10 cellular contexts compared by ENCODE assay signal in genomic region chr3:129317014-129317771, GRCh38. TPM values are rescaled to one million over a fixed set of nuclear protein-coding genes. Genes with fewer than 3 reads are reported as not detected.
DNase-seq lines count a peak whose midpoint lies in the region; ATAC-seq, FAIRE-seq and TF ChIP-seq lines count a peak whose summit lies in the region.
"Had no signal": no experiment of that assay in that cellular context is flagged by ENCODE, and none has a peak within 500 bp of the region (broad histone marks: within the 10 kb centered on the region; RNA-seq: fewer than 3 reads in every experiment).

No MANE protein-coding gene starts in this region.

- H3K36me3 ChIP-seq in cardiac muscle cell, result no peaks in the 10 kb centered on the region
- peaks cover 12 to 13% of the 10 kb centered on the region in 2 experiments for H3K36me3 ChIP-seq in mesenchymal stem cell (ENCODE audit: control insufficient read depth in 1 of 2, insufficient read depth in 2 of 2, low read depth in 1 of 2, low read length in 2 of 2)

- H3K79me1 ChIP-seq in mesenchymal stem cell (replicated peaks; ENCODE audit: low read length, poor library complexity, severe bottlenecking), result peaks cover 26% of the 10 kb centered on the region

- peaks cover 11% of the 10 kb centered on the region for H3K36me3 Mint-ChIP-seq in MCF 10A (ENCODE audit: insufficient read depth, unreplicated experiment)
- peaks cover 3% of the 10 kb centered on the region for H3K36me3 Mint-ChIP-seq in type B pancreatic cell

- H3K27ac ChIP-seq in cardiac muscle cell (no peak overlapping the region), mesenchymal stem cell (ENCODE audit: low read length, poor library complexity, severe bottlenecking) (no peak overlapping the region)

- H3K4me2 ChIP-seq in mesenchymal stem cell (ENCODE audit: low read length, poor library complexity, severe bottlenecking), result peak overlapping the region; percentile 73

- peak overlapping the region; percentile 31 for H2BK15ac ChIP-seq in mesenchymal stem cell (ENCODE audit: low read depth, poor library complexity, severe bottlenecking)

- POLR2A ChIA-PET in MCF 10A (lab: Yijun Ruan, JAX), result interaction anchor here (0.6 to 5.2 kb wide), 24 partner anchors 9 to 794 kb away, joined by 3 to 56 read pairs (median 4); partner anchors contain the start of genes ACAD9, CNBP, COPG1 and HMCES

- no peak for TF ChIP-seq POLR2A in GM12892 (IDR thresholded peaks at IDR 0.05; ENCODE audit: low read depth, low read length)

- 52% methylated on average over 11 of the region's 15 CpGs for WGBS in mesenchymal stem cell

- H3K4ac ChIP-seq in mesenchymal stem cell (ENCODE audit: low read depth in 1 of 2, low read length in 2 of 2), result no peak overlapping the region

- no peaks in the 10 kb centered on the region for H3K27me3 Mint-ChIP-seq in MCF 10A (ENCODE audit: insufficient read depth, unreplicated experiment)
- H3K27me3 Mint-ChIP-seq in type B pancreatic cell, result no peaks in the 10 kb centered on the region

- CTCF ChIA-PET in MCF 10A (lab: Yijun Ruan, JAX), result interaction anchor here (0.6 to 2.0 kb wide), 20 partner anchors 8 to 370 kb away, joined by 3 to 10 read pairs (median 4); partner anchors contain the start of gene HMCES

- H2BK12ac ChIP-seq in mesenchymal stem cell (ENCODE audit: low read length in 2 of 2), result peak overlapping the region in 1 of 2 experiments; percentile 6

- no peak overlapping the region for H2AK5ac ChIP-seq in mesenchymal stem cell (ENCODE audit: low read length, severe bottlenecking)

- ATAC-seq in Right ventricle myocardium inferior, result no peak
- ATAC-seq in HG03520 (IDR thresholded peaks at IDR 0.05; ENCODE audit: unreplicated experiment), result no peak
- no peak for ATAC-seq in GM21723 (IDR thresholded peaks at IDR 0.05; ENCODE audit: unreplicated experiment)

- H2BK5ac ChIP-seq in mesenchymal stem cell (ENCODE audit: low read depth, low read length, poor library complexity, severe bottlenecking), result no peak overlapping the region

- no peak overlapping the region for H4K91ac ChIP-seq in mesenchymal stem cell (ENCODE audit: low read length)

- H3K18ac ChIP-seq in mesenchymal stem cell (ENCODE audit: low read depth in 1 of 2, low read length in 2 of 2), result peak overlapping the region in 1 of 2 experiments; percentile 28

- no peak overlapping the region for H3K23ac ChIP-seq in mesenchymal stem cell (ENCODE audit: low read length in 2 of 2)

- peak overlapping the region; percentile 32 for H2AFZ ChIP-seq in mesenchymal stem cell (ENCODE audit: low read depth, low read length)

- peak overlapping the region; percentile 75 for H2BK120ac ChIP-seq in mesenchymal stem cell (ENCODE audit: low read depth, low read length)

- no peaks in the 10 kb centered on the region for H3K4me1 ChIP-seq in cardiac muscle cell (ENCODE audit: low read depth)
- H3K4me1 ChIP-seq in mesenchymal stem cell (ENCODE audit: control insufficient read depth, insufficient read depth, low read depth, low read length), result peaks cover 14% of the 10 kb centered on the region

- H3K9me3 Mint-ChIP-seq in MCF 10A (ENCODE audit: unreplicated experiment), result no peaks in the 10 kb centered on the region
- H3K9me3 Mint-ChIP-seq in type B pancreatic cell, result no peaks in the 10 kb centered on the region

- H3K27ac Mint-ChIP-seq in MCF 10A (ENCODE audit: low read depth, unreplicated experiment) (peak overlapping the region; percentile 87), type B pancreatic cell (no peak overlapping the region)

- no TSS peak for BruUV-seq in MCF 10A (replicated peaks; lab: Mats Ljungman, UMichigan)

- H3K27me3 ChIP-seq in cardiac muscle cell (no peaks in the 10 kb centered on the region), mesenchymal stem cell (ENCODE audit: control insufficient read depth in 1 of 2, insufficient read depth in 1 of 2, low read length in 2 of 2) (no peaks in the 10 kb centered on the region)

- H3K4me1 Mint-ChIP-seq in MCF 10A (ENCODE audit: insufficient read depth, unreplicated experiment) (peaks cover 6% of the 10 kb centered on the region), type B pancreatic cell (ENCODE audit: unreplicated experiment) (peaks cover 7% of the 10 kb centered on the region)

- H3K14ac ChIP-seq in mesenchymal stem cell (ENCODE audit: low read length in 2 of 2), result no peak overlapping the region

- FAIRE-seq in GM12892 (lab: Jason Lieb, UNC), result no peak
- FAIRE-seq: endometrium, G401.6 had no signal

- H3K4me3 Mint-ChIP-seq in MCF 10A (ENCODE audit: unreplicated experiment), result peak overlapping the region; percentile 81
- peak overlapping the region; percentile 47 for H3K4me3 Mint-ChIP-seq in type B pancreatic cell

- TF ChIP-seq CTCF in cardiac muscle cell (IDR thresholded peaks at IDR 0.05; ENCODE audit: low read depth, low read length) (no peak), MCF 10A (IDR thresholded peaks at IDR 0.05; ENCODE audit: unreplicated experiment) (no peak), type B pancreatic cell (conservative IDR thresholded peaks at IDR 0.05) (no peak)

- intact Hi-C loops in Right ventricle myocardium inferior (cut with DNase I), result loop anchor here (2.0 kb wide), 1 partner anchor 38 kb away; the partner anchor contains the start of gene HMCES
- intact Hi-C loops in MCF 10A (cut with micrococcal nuclease), result loop anchor here (5.0 kb wide), 1 partner anchor 120 kb away; the partner anchor contains the start of gene MBD4

- H4K8ac ChIP-seq in mesenchymal stem cell (ENCODE audit: low read length), result peak overlapping the region; percentile 70

- no peaks in the 10 kb centered on the region for H3K9me3 ChIP-seq in cardiac muscle cell (ENCODE audit: low read depth)
- no peaks in the 10 kb centered on the region for H3K9me3 ChIP-seq in mesenchymal stem cell (ENCODE audit: control insufficient read depth, low read length)

- DNase-seq in cardiac muscle cell (ENCODE audit: low read depth in 1 of 2, low spot score in 1 of 2) (no peak), Right ventricle myocardium inferior (ENCODE audit: missing footprints) (no peak), MCF 10A (ENCODE audit: unreplicated experiment) (no peak), mesenchymal stem cell (no peak), type B pancreatic cell (ENCODE audit: extremely low spot score, unreplicated experiment) (peak; percentile 68), GM12892 (ENCODE audit: insufficient read length) (no peak)

- H3K9ac ChIP-seq in mesenchymal stem cell (ENCODE audit: low read length), result peak overlapping the region; percentile 90

- H3K4me3 ChIP-seq in cardiac muscle cell (peak overlapping the region; percentile 62), mesenchymal stem cell (ENCODE audit: insufficient read depth in 1 of 2, low read depth in 1 of 2, low read length in 2 of 2) (peak overlapping the region; percentile 80 to 82)

RNA-seq across cellular contexts. Expression of gene HMCES, which starts 38.5 kb away (rescaled TPM):
- total RNA-seq in cardiac muscle cell (45.2 and 50.9 TPM in 2 replicates), Right ventricle myocardium inferior (42.3 TPM), MCF 10A (2022) (29.4 and 42.8 TPM in 2 replicates), type B pancreatic cell (ENCODE audit: low replicate concordance) (33.2 and 34.9 TPM in 2 replicates)
- 53.0 and 59.8 TPM in 2 replicates for polyA plus RNA-seq in cardiac muscle cell
- 13.3 TPM for polyA plus RNA-seq in mesenchymal stem cell (2013, experiment 1 of 2)
- polyA plus RNA-seq in mesenchymal stem cell (2013, experiment 2 of 2), result 13.8 TPM
- polyA plus RNA-seq in GM12892 (2012; ENCODE audit: missing spikeins), result 22.5 TPM
